10 cellular contexts compared by ENCODE assay signal in the genomic region with DNA sequence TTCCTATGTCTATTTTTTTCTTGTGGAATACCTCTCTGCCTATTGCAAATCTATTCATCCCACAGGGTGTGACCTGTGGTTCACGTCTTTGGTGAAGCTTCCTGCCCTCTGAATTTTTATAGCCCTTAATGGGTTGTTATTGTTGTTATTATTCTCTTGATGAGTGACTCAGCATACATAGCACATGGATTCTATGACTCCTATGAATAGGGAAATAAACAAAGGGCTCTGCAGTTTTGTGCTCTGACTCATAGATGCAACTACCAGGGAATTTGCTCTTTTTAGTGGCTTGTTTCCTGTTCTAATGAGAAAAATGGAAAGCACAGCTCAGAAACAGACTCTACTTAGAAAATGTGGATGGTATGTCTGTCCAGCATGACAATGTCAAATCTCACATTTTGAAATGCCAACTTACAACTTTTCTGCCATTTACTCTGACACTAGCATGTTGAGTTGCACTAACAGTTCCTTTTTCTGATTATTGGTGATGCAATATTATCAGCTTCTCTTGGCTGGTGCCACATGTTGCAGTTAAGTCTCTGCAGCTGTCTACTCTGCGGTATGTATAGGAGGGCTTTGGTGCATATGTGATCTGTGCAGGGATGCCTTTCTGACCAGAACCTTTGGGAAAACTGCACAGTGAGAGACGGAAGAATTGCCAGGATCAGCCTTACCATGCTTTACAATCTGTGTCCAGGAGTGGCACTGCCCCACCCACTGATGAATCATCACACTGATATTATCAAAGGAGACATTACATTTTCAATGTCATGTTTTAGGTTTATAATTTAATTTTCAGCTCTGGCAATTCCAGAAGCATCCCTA.
DNase-seq lines count a peak whose midpoint lies in the region; ATAC-seq and TF ChIP-seq lines count a peak whose summit lies in the region.
"Had no signal": no experiment of that assay in that cellular context is flagged by ENCODE, and none has a peak within 500 bp of the region (broad histone marks: within the 10 kb centered on the region; RNA-seq: fewer than 3 reads in every experiment).

No MANE protein-coding gene starts in this region.

- TF ChIP-seq CTCF in fibroblast of villous mesenchyme (IDR thresholded peaks at IDR 0.05; ENCODE audit: insufficient read depth, low read depth, low read length) (no peak), retinal pigment epithelial cell (conservative IDR thresholded peaks at IDR 0.05; ENCODE audit: low read depth, low read length) (no peak)

- no peaks in the 10 kb centered on the region for H3K9me3 ChIP-seq in SK-N-MC (ENCODE audit: low read depth, low read length)

- DNase-seq in H4 (ENCODE audit: low spot score) = peak; percentile 96
- no peak for DNase-seq in SK-N-MC (ENCODE audit: low read depth, low spot score)
- peak; percentile 87 for DNase-seq in fibroblast of villous mesenchyme (ENCODE audit: low read depth)
- peak; percentile 87 for DNase-seq in retinal pigment epithelial cell (ENCODE audit: low read depth)
- no peak for DNase-seq in cardiac septum (ENCODE audit: low spot score)
- DNase-seq in stimulated activated CD4-positive, alpha-beta T cell treated with anti-CD3 and anti-CD28 coated beads, Interleukin-4, amount 100 ng/mL, for 4 hours = no peak
- DNase-seq in activated CD4-positive, alpha-beta T cell treated with anti-CD3 and anti-CD28 coated beads for 48 hours = no peak
- DNase-seq: activated effector memory CD4-positive, alpha-beta T cell treated with Interleukin-2 at 50 U/mL for 16 hours had no signal

- peak overlapping the region; percentile 83 for H3K27ac ChIP-seq in SK-N-MC

- H3K4me3 ChIP-seq in SK-N-MC = peak overlapping the region; percentile 43
- no peak overlapping the region for H3K4me3 ChIP-seq in fibroblast of villous mesenchyme (ENCODE audit: low read depth, low read length)
- H3K4me3 ChIP-seq in retinal pigment epithelial cell (ENCODE audit: low read length) = no peak overlapping the region

- H3K9ac ChIP-seq in SK-N-MC (ENCODE audit: insufficient read length) = peak overlapping the region; percentile 8

- H3K36me3 ChIP-seq in SK-N-MC (ENCODE audit: insufficient read depth, low read length) = no peaks in the 10 kb centered on the region

- intact Hi-C loops in cardiac septum (cut with DNase I) = no loop called here

- ATAC-seq in GM21619 (IDR thresholded peaks at IDR 0.05; ENCODE audit: unreplicated experiment) = no peak
- ATAC-seq: left lobe of liver had no signal

Comparison
In these comparisons a context has a peak if more than half of its experiments do, and no peak if none do; other contexts are left out.
1. DNase-seq: peak in H4 (single experiment), fibroblast of villous mesenchyme (single experiment) and retinal pigment epithelial cell (single experiment); none in SK-N-MC (single experiment), cardiac septum (single experiment), stimulated activated CD4-positive, alpha-beta T cell treated with anti-CD3 and anti-CD28 coated beads, Interleukin-4, amount 100 ng/mL, for 4 hours (0 of 2) and activated CD4-positive, alpha-beta T cell treated with anti-CD3 and anti-CD28 coated beads for 48 hours (single experiment).